27 cellular contexts compared by ENCODE assay signal in genomic region chr7:110387689-110388088, GRCh38.
A peak's percentile ranks its signal among the peaks of the same experiment; 100 is the strongest.
DNase-seq lines count a peak whose midpoint lies in the region; ATAC-seq, FAIRE-seq and TF ChIP-seq lines count a peak whose summit lies in the region.
"Had no signal": no experiment of that assay in that cellular context is flagged by ENCODE, and none has a peak within 500 bp of the region (broad histone marks: within the 10 kb centered on the region; RNA-seq: fewer than 3 reads in every experiment).

No MANE protein-coding gene starts in this region.

- H3K27ac Mint-ChIP-seq in Calu3 (ENCODE audit: unreplicated experiment) (peak overlapping the region; percentile 40), endodermal cell (no peak overlapping the region), nephron progenitor cell (peak overlapping the region; percentile 27)
- H3K27ac Mint-ChIP-seq: CD4-positive, alpha-beta memory T cell; GM23338 had no signal

- no peaks in the 10 kb centered on the region for H4K20me1 ChIP-seq in PC-9 (ENCODE audit: insufficient read depth)

- no peaks in the 10 kb centered on the region for H3K36me3 Mint-ChIP-seq in Calu3 (ENCODE audit: insufficient read depth, unreplicated experiment)
- H3K36me3 Mint-ChIP-seq in endodermal cell (ENCODE audit: low read depth), result no peaks in the 10 kb centered on the region
- no peaks in the 10 kb centered on the region for H3K36me3 Mint-ChIP-seq in nephron progenitor cell (ENCODE audit: low read depth)
- H3K36me3 Mint-ChIP-seq: CD4-positive, alpha-beta memory T cell had no signal

- H3K9ac ChIP-seq in endodermal cell (ENCODE audit: extremely low read depth, low read length, poor library complexity, severe bottlenecking), result no peak overlapping the region

- H3K4me1 ChIP-seq in PC-9 (replicated peaks; ENCODE audit: insufficient read depth) (peaks cover 21% of the 10 kb centered on the region), endodermal cell (ENCODE audit: control insufficient read depth, insufficient read depth, low read length) (peaks cover 4% of the 10 kb centered on the region)

- no peak for ATAC-seq in HG03469 (IDR thresholded peaks at IDR 0.05; ENCODE audit: unreplicated experiment)
- ATAC-seq: Panc1 had no signal

- no peak overlapping the region for H3K4me3 ChIP-seq in PC-9
- H3K4me3 ChIP-seq in endodermal cell (ENCODE audit: low read length), result no peak overlapping the region
- H3K4me3 ChIP-seq: GM23338, HAP-1, SK-N-MC had no signal

- 94 to 100% methylated on average over 1 to 3 of the region's 3 CpGs for WGBS in endodermal cell (ENCODE audit: insufficient coverage in 1 of 2, insufficient read length in 1 of 2), 2 experiments

- TF ChIP-seq CTCF in Calu3 (IDR thresholded peaks at IDR 0.05; ENCODE audit: unreplicated experiment), result no peak
- no peak for TF ChIP-seq CTCF in PC-9 (conservative IDR thresholded peaks at IDR 0.05)
- no peak for TF ChIP-seq CTCF in endodermal cell (conservative IDR thresholded peaks at IDR 0.05)
- no peak for TF ChIP-seq CTCF in nephron progenitor cell (IDR thresholded peaks at IDR 0.05)

- DNase-seq in Calu3, result no peak
- DNase-seq in PC-9, result no peak
- no peak for DNase-seq in endodermal cell
- DNase-seq in nephron progenitor cell, result no peak
- DNase-seq in pons (ENCODE audit: low spot score), result no peak
- no peak for DNase-seq in frontal cortex (ENCODE audit: low spot score in 2 of 2)
- DNase-seq: C1 segment of cervical spinal cord; CD4-positive, alpha-beta memory T cell; COR-L47; DMS 273 treated with DMSO at 0.1 percent for 48 hours; DMS79; GF-D8; Kasumi-1; MV-4-11; NCI-H1105 treated with DMSO at 0.1 percent for 48 hours; NCI-H1694; NCI-H2029 treated with DMSO at 0.1 percent for 48 hours; NCI-H2227 treated with DMSO at 0.1 percent for 48 hours; NCI-H69; SIG-M5 had no signal

- intact Hi-C loops in Calu3 (cut with micrococcal nuclease; ENCODE audit: unreplicated experiment) (no loop called here), PC-9 (cut with micrococcal nuclease; ENCODE audit: unreplicated experiment) (loop anchor here (10.0 kb wide), 1 partner anchor 163 kb away; no protein-coding TSS in a partner anchor)

- peaks cover 2% of the 10 kb centered on the region; the same call in 1 of the 2 replicates for H3K9me3 ChIP-seq in PC-9 (ENCODE audit: insufficient read depth, low read depth)
- H3K9me3 ChIP-seq in endodermal cell (ENCODE audit: control insufficient read depth, low read length), result no peaks in the 10 kb centered on the region
- H3K9me3 ChIP-seq: HAP-1 had no signal

- no TSS peak for BruUV-seq in Calu3 (replicated peaks; lab: Mats Ljungman, UMichigan)
- BruUV-seq in PC-9 (replicated peaks; lab: Mats Ljungman, UMichigan), result no TSS peak

- H3K4me1 Mint-ChIP-seq in Calu3 (ENCODE audit: low read depth, unreplicated experiment) (peaks cover 47% of the 10 kb centered on the region), endodermal cell (peaks cover 23% of the 10 kb centered on the region), nephron progenitor cell (no peaks in the 10 kb centered on the region)
- H3K4me1 Mint-ChIP-seq: CD4-positive, alpha-beta memory T cell had no signal

- no peaks in the 10 kb centered on the region for H3K9me2 ChIP-seq in PC-9 (ENCODE audit: insufficient read depth)

- H3K79me2 ChIP-seq in PC-9 (ENCODE audit: low read depth), result no peaks in the 10 kb centered on the region

- H3K4me2 ChIP-seq in PC-9, result peak overlapping the region; percentile 58

- POLR2A ChIA-PET in PC-9 (lab: Charles Lee; ENCODE audit: unreplicated experiment), result no interaction called here

- H3K27ac ChIP-seq in PC-9 (peak overlapping the region; percentile 57), endodermal cell (ENCODE audit: low read depth, low read length) (peak overlapping the region; percentile 94)
- H3K27ac ChIP-seq: RWPE1, SK-N-MC had no signal

- no peak overlapping the region for H2AFZ ChIP-seq in PC-9
- H2AFZ ChIP-seq: GM23338 had no signal

- H3K4me3 Mint-ChIP-seq in Calu3 (ENCODE audit: low read depth, unreplicated experiment), result no peak overlapping the region
- no peak overlapping the region for H3K4me3 Mint-ChIP-seq in endodermal cell
- H3K4me3 Mint-ChIP-seq in nephron progenitor cell, result no peak overlapping the region
- H3K4me3 Mint-ChIP-seq: CD4-positive, alpha-beta memory T cell; GM23338 had no signal

- CTCF ChIA-PET in Calu3 (lab: Charles Lee), result no interaction called here
- CTCF ChIA-PET in PC-9 (lab: Charles Lee), result no interaction called here

- no peaks in the 10 kb centered on the region; the same call in 1 of the 2 replicates for H3F3A ChIP-seq in PC-9 (ENCODE audit: insufficient read depth, low read depth)

- H3K36me3 ChIP-seq in PC-9 (ENCODE audit: low read depth) (no peaks in the 10 kb centered on the region), endodermal cell (ENCODE audit: control insufficient read depth, insufficient read depth, low read length) (no peaks in the 10 kb centered on the region)
- H3K36me3 ChIP-seq: HAP-1 had no signal

- no peaks in the 10 kb centered on the region for H3K27me3 ChIP-seq in PC-9 (ENCODE audit: insufficient read depth, low read depth)
- H3K27me3 ChIP-seq in endodermal cell (ENCODE audit: control insufficient read depth, insufficient read depth, low read length, poor library complexity, severe bottlenecking), result no peaks in the 10 kb centered on the region

- H3K9me3 Mint-ChIP-seq in Calu3 (ENCODE audit: low read depth, unreplicated experiment) (peaks cover 2% of the 10 kb centered on the region), endodermal cell (peaks cover 2% of the 10 kb centered on the region), nephron progenitor cell (no peaks in the 10 kb centered on the region)
- H3K9me3 Mint-ChIP-seq: GM23338 had no signal

- H3K27me3 Mint-ChIP-seq in Calu3 (ENCODE audit: unreplicated experiment) (no peaks in the 10 kb centered on the region), endodermal cell (ENCODE audit: insufficient read depth) (no peaks in the 10 kb centered on the region), nephron progenitor cell (ENCODE audit: low read depth, poor library complexity) (no peaks in the 10 kb centered on the region)
- H3K27me3 Mint-ChIP-seq: CD4-positive, alpha-beta memory T cell had no signal

- FAIRE-seq in frontal cortex (lab: Jason Lieb, UNC), result no peak
- FAIRE-seq: GM12891 had no signal
